In genomic region chr21:35697321-35697808, GRCh38 we compare ENCODE assay signal across 8 cellular contexts.
DNase-seq lines count a peak whose midpoint lies in the region; ATAC-seq and TF ChIP-seq lines count a peak whose summit lies in the region.

No MANE protein-coding gene starts in this region.

- intact Hi-C loops in right lobe of liver (cut with DNase I): no loop called here

- no peak overlapping the region for H3K9ac ChIP-seq in BLaER1

- H3K36me3 ChIP-seq in BLaER1 (no peaks in the 10 kb centered on the region), right lobe of liver (no peaks in the 10 kb centered on the region)

- DNase-seq in NCI-H1092 (lab: John Stamatoyannopoulos, UW) (peak; percentile 93), anterior cingulate cortex (lab: John Stamatoyannopoulos, UW) (peak in 49 of 58 donors; percentile 4 to 71 (median 33)), right lobe of liver (peak; percentile 62 to 82 (median 62)), GM10248 (ENCODE audit: extremely low spot score) (no peak)
- DNase-seq in activated CD8-positive, alpha-beta memory T cell treated with anti-CD3 and anti-CD28 coated beads, Interleukin-2, amount 50 U/mL, for 48 hours: no peak

- H3K4me3 ChIP-seq in BLaER1 (no peak overlapping the region), right lobe of liver (no peak overlapping the region)

- ATAC-seq in right lobe of liver (peak; percentile 57 to 89 (median 68)), HG02798 (IDR thresholded peaks at IDR 0.05; ENCODE audit: poor library complexity, unreplicated experiment) (no peak), HG03439 (IDR thresholded peaks at IDR 0.05; ENCODE audit: unreplicated experiment) (no peak)

- peaks cover 10% of the 10 kb centered on the region for H3K4me1 ChIP-seq in BLaER1
- H3K4me1 ChIP-seq in right lobe of liver: peaks cover 0 to 17% (median 0%) of the 10 kb centered on the region in 4 donors

- POLR2A ChIA-PET in GM10248 (lab: Yijun Ruan, JAX): no interaction called here

- WGBS in right lobe of liver (ENCODE audit: insufficient coverage, low coverage, low lambda C conversion rate, missing lambda C conversion rate): 0% methylated on average over 2 of the region's 3 CpGs

- peak overlapping the region; percentile 33 for H3K4me2 ChIP-seq in BLaER1

- H3K9me3 ChIP-seq in BLaER1 (no peaks in the 10 kb centered on the region), right lobe of liver (no peaks in the 10 kb centered on the region)

- CTCF ChIA-PET in GM10248 (lab: Yijun Ruan, JAX): interaction anchor here (1.3 kb wide), 1 partner anchor 13 kb away, joined by 3 read pairs; no protein-coding TSS in a partner anchor

- H4K20me1 ChIP-seq in BLaER1: no peaks in the 10 kb centered on the region

- H3K27ac ChIP-seq in BLaER1 (no peak overlapping the region), right lobe of liver (peak overlapping the region in 1 of 3 donors; percentile 13)

- no peak for TF ChIP-seq CTCF in right lobe of liver (IDR thresholded peaks at IDR 0.05)
- no peak for TF ChIP-seq CTCF in GM10248 (IDR thresholded peaks at IDR 0.05; ENCODE audit: control extremely low read depth, extremely low read depth, low read depth, missing control alignments)

- H3K27me3 ChIP-seq in BLaER1 (no peaks in the 10 kb centered on the region), right lobe of liver (no peaks in the 10 kb centered on the region)

- no peak for TF ChIP-seq POLR2A in right lobe of liver (IDR thresholded peaks at IDR 0.05)

Comparison
In these comparisons a context has a peak if more than half of its experiments do, and no peak if none do; other contexts are left out.
1. DNase-seq: peak in NCI-H1092 (single experiment), anterior cingulate cortex (49 of 58) and right lobe of liver (3 of 3); none in GM10248 (single experiment) and activated CD8-positive, alpha-beta memory T cell treated with anti-CD3 and anti-CD28 coated beads, Interleukin-2, amount 50 U/mL, for 48 hours (single experiment).
2. ATAC-seq: peak in right lobe of liver (4 of 4); none in HG02798 (single experiment) and HG03439 (single experiment).